In genomic region chr1:82625562-82625961, GRCh38 we compare ENCODE assay signal across 16 cellular contexts.
DNase-seq lines count a peak whose midpoint lies in the region; ATAC-seq, FAIRE-seq and TF ChIP-seq lines count a peak whose summit lies in the region.
"Had no signal": no experiment of that assay in that cellular context is flagged by ENCODE, and none has a peak within 500 bp of the region (broad histone marks: within the 10 kb centered on the region; RNA-seq: fewer than 3 reads in every experiment).

No MANE protein-coding gene starts in this region.

- H2AFZ ChIP-seq in GM23338: no peak overlapping the region
- no peak overlapping the region for H2AFZ ChIP-seq in endothelial cell of umbilical vein (ENCODE audit: low read depth, low read length)
- H2AFZ ChIP-seq in PC-3 (ENCODE audit: low read length): no peak overlapping the region

- no peaks in the 10 kb centered on the region for H3K9me3 ChIP-seq in CD4-positive, alpha-beta memory T cell (ENCODE audit: control insufficient read depth in 1 of 2, low read length in 2 of 2)
- no peaks in the 10 kb centered on the region for H3K9me3 ChIP-seq in endothelial cell of umbilical vein (replicated peaks; ENCODE audit: control insufficient read depth, insufficient read depth, low read length)
- H3K9me3 ChIP-seq in PC-3 (ENCODE audit: low read length): no peaks in the 10 kb centered on the region
- H3K9me3 ChIP-seq: Caco-2 had no signal

- no peaks in the 10 kb centered on the region for H3K4me1 ChIP-seq in CD4-positive, alpha-beta memory T cell (ENCODE audit: insufficient read depth, low read length)
- H3K4me1 ChIP-seq in GM23338 (ENCODE audit: insufficient read depth): no peaks in the 10 kb centered on the region
- no peaks in the 10 kb centered on the region for H3K4me1 ChIP-seq in endothelial cell of umbilical vein (ENCODE audit: control insufficient read depth, extremely low read depth, insufficient read depth, low read length)
- no peaks in the 10 kb centered on the region for H3K4me1 ChIP-seq in PC-3 (ENCODE audit: insufficient read depth, low read length)
- H3K4me1 ChIP-seq: Caco-2, Peyer's patch had no signal

- dilution Hi-C loops in endothelial cell of umbilical vein (cut with MboI; ENCODE audit: extremely low pct_ligation_motif_present, low sequenced_read_pairs): no loop called here

- H3F3A ChIP-seq in GM23338 (replicated peaks; ENCODE audit: low read depth) (no peaks in the 10 kb centered on the region), PC-3 (ENCODE audit: low read length, unreplicated experiment) (no peaks in the 10 kb centered on the region)

- FAIRE-seq in endothelial cell of umbilical vein (lab: Jason Lieb, UNC): no peak

- H3K4me3 Mint-ChIP-seq in CD4-positive, alpha-beta memory T cell: no peak overlapping the region
- no peak overlapping the region for H3K4me3 Mint-ChIP-seq in GM23338
- H3K4me3 Mint-ChIP-seq: CD4-positive, alpha-beta T cell; T-helper 17 cell had no signal

- peaks cover 7% of the 10 kb centered on the region for H3K9me2 ChIP-seq in GM23338 (ENCODE audit: insufficient read depth)
- no peaks in the 10 kb centered on the region for H3K9me2 ChIP-seq in PC-3 (replicated peaks; ENCODE audit: low read length)

- no peaks in the 10 kb centered on the region for H4K20me1 ChIP-seq in GM23338 (replicated peaks; ENCODE audit: insufficient read depth)
- no peaks in the 10 kb centered on the region for H4K20me1 ChIP-seq in endothelial cell of umbilical vein (replicated peaks; ENCODE audit: control insufficient read depth, extremely low read depth, insufficient read depth, low read length)
- no peaks in the 10 kb centered on the region for H4K20me1 ChIP-seq in PC-3 (ENCODE audit: low read length)

- no peaks in the 10 kb centered on the region for H3K4me1 Mint-ChIP-seq in CD4-positive, alpha-beta memory T cell
- H3K4me1 Mint-ChIP-seq in GM23338: no peaks in the 10 kb centered on the region; the same call in 2 of the 3 replicates
- H3K4me1 Mint-ChIP-seq: T-helper 17 cell had no signal

- intact Hi-C loops in CD4-positive, alpha-beta memory T cell (cut with micrococcal nuclease): no loop called here
- intact Hi-C loops in endothelial cell of umbilical vein (cut with micrococcal nuclease): no loop called here
- intact Hi-C loops in PC-3 (cut with micrococcal nuclease): no loop called here

- peaks cover 0 to 14% (median 9%) of the 10 kb centered on the region in 8 donors for H3K9me3 Mint-ChIP-seq in CD4-positive, alpha-beta memory T cell
- peaks cover 32% of the 10 kb centered on the region for H3K9me3 Mint-ChIP-seq in GM23338

- no peak overlapping the region for H3K9ac ChIP-seq in endothelial cell of umbilical vein (replicated peaks; ENCODE audit: extremely low read depth, insufficient read depth, low read length)
- no peak overlapping the region for H3K9ac ChIP-seq in PC-3 (ENCODE audit: low read length)

- H3K36me3 ChIP-seq in CD4-positive, alpha-beta memory T cell (ENCODE audit: insufficient read depth, low read length): no peaks in the 10 kb centered on the region
- H3K36me3 ChIP-seq in GM23338 (ENCODE audit: insufficient read depth): peaks cover 12% of the 10 kb centered on the region
- no peaks in the 10 kb centered on the region for H3K36me3 ChIP-seq in endothelial cell of umbilical vein (ENCODE audit: control insufficient read depth in 2 of 2, extremely low read depth in 1 of 2, insufficient read depth in 2 of 2, low read length in 2 of 2)
- no peaks in the 10 kb centered on the region for H3K36me3 ChIP-seq in PC-3 (ENCODE audit: low read depth, low read length)
- H3K36me3 ChIP-seq: Peyer's patch had no signal

- ATAC-seq in GM23338 (no peak), PC-3 (no peak)
- ATAC-seq: T-helper 17 cell had no signal

- H3K27ac Mint-ChIP-seq in CD4-positive, alpha-beta memory T cell: no peak overlapping the region
- no peak overlapping the region for H3K27ac Mint-ChIP-seq in GM23338
- H3K27ac Mint-ChIP-seq: CD4-positive, alpha-beta T cell; T-helper 17 cell had no signal

- CTCF ChIA-PET in CD4-positive, alpha-beta memory T cell (lab: Charles Lee; ENCODE audit: partially characterized antibody): no interaction called here
- CTCF ChIA-PET in endothelial cell of umbilical vein (lab: Charles Lee): no interaction called here
- CTCF ChIA-PET in PC-3 (lab: Charles Lee): no interaction called here

- H3K79me2 ChIP-seq in GM23338 (replicated peaks; ENCODE audit: insufficient read depth): no peaks in the 10 kb centered on the region
- H3K79me2 ChIP-seq in endothelial cell of umbilical vein (ENCODE audit: control insufficient read depth, insufficient read depth, low read length): no peaks in the 10 kb centered on the region
- H3K79me2 ChIP-seq in PC-3 (ENCODE audit: low read length): no peaks in the 10 kb centered on the region

- no peaks in the 10 kb centered on the region for H3K27me3 Mint-ChIP-seq in CD4-positive, alpha-beta memory T cell
- H3K27me3 Mint-ChIP-seq in GM23338 (ENCODE audit: insufficient read depth, low read depth, poor library complexity): peaks cover 3% of the 10 kb centered on the region
- H3K27me3 Mint-ChIP-seq: CD4-positive, alpha-beta T cell; T-helper 17 cell had no signal

- H3K4me3 ChIP-seq in CD4-positive, alpha-beta memory T cell (ENCODE audit: low read length in 2 of 2): no peak overlapping the region
- no peak overlapping the region for H3K4me3 ChIP-seq in GM23338
- H3K4me3 ChIP-seq in endothelial cell of umbilical vein (replicated peaks in 1 of 3; ENCODE audit: insufficient read depth in 1 of 3, low read depth in 1 of 3, low read length in 3 of 3): no peak overlapping the region
- H3K4me3 ChIP-seq in PC-3 (ENCODE audit: low read length): no peak overlapping the region
- H3K4me3 ChIP-seq: Peyer's patch had no signal

- H3K9me1 ChIP-seq in endothelial cell of umbilical vein (replicated peaks; ENCODE audit: control insufficient read depth, extremely low read depth, insufficient read depth, low read length): no peaks in the 10 kb centered on the region

- no peaks in the 10 kb centered on the region for H3K27me3 ChIP-seq in CD4-positive, alpha-beta memory T cell (ENCODE audit: insufficient read depth, low read length)
- H3K27me3 ChIP-seq in GM23338 (ENCODE audit: insufficient read depth): no peaks in the 10 kb centered on the region
- no peaks in the 10 kb centered on the region for H3K27me3 ChIP-seq in endothelial cell of umbilical vein (ENCODE audit: control insufficient read depth in 2 of 2, insufficient read depth in 2 of 2, low read length in 2 of 2)
- H3K27me3 ChIP-seq in PC-3 (ENCODE audit: low read length): no peaks in the 10 kb centered on the region
- H3K27me3 ChIP-seq: Peyer's patch had no signal

- no peak for TF ChIP-seq POLR2A in endothelial cell of umbilical vein (IDR thresholded peaks at IDR 0.05; ENCODE audit: low read depth, low read length)

- H3K36me3 Mint-ChIP-seq in CD4-positive, alpha-beta memory T cell: no peaks in the 10 kb centered on the region
- peaks cover 26% of the 10 kb centered on the region; the same call in 2 of the 3 replicates for H3K36me3 Mint-ChIP-seq in GM23338 (ENCODE audit: low read depth)

- POLR2A ChIA-PET in CD4-positive, alpha-beta memory T cell (lab: Charles Lee; ENCODE audit: partially characterized antibody): no interaction called here
- POLR2A ChIA-PET in endothelial cell of umbilical vein (lab: Charles Lee): no interaction called here
- POLR2A ChIA-PET in PC-3 (lab: Charles Lee; ENCODE audit: unreplicated experiment): no interaction called here

- TF ChIP-seq CTCF in GM23338 (conservative IDR thresholded peaks at IDR 0.05; ENCODE audit: low read depth in 2 of 2) (no peak), endothelial cell of umbilical vein (IDR thresholded peaks at IDR 0.05; ENCODE audit: extremely low read depth in 1 of 2, insufficient read depth in 1 of 2, low read depth in 1 of 2, low read length in 2 of 2) (no peak), PC-3 (conservative IDR thresholded peaks at IDR 0.05; ENCODE audit: low read depth, low read length) (no peak)

- H3K4me2 ChIP-seq in GM23338: no peak overlapping the region
- no peak overlapping the region for H3K4me2 ChIP-seq in endothelial cell of umbilical vein (ENCODE audit: insufficient read depth, low read length)
- H3K4me2 ChIP-seq in PC-3 (ENCODE audit: low read length): no peak overlapping the region

- no TSS peak for BruUV-seq in endothelial cell of umbilical vein (replicated peaks; lab: Mats Ljungman, UMichigan)
- no TSS peak for BruUV-seq in PC-3 (replicated peaks; lab: Mats Ljungman, UMichigan)

- H3K27ac ChIP-seq in CD4-positive, alpha-beta memory T cell (ENCODE audit: low read depth, low read length): no peak overlapping the region
- H3K27ac ChIP-seq in GM23338 (ENCODE audit: low read depth) (no peak overlapping the region), endothelial cell of umbilical vein (ENCODE audit: insufficient read depth, low read depth, low read length) (no peak overlapping the region), PC-3 (ENCODE audit: low read length) (no peak overlapping the region)
- H3K27ac ChIP-seq: Peyer's patch had no signal

- DNase-seq in CD4-positive, alpha-beta memory T cell: peak in 4 of 5 donors; percentile 2 to 11 (median 6)
- DNase-seq in GM23338 (ENCODE audit: low spot score): peak; percentile 1
- DNase-seq in OCI-M1 (lab: John Stamatoyannopoulos, UW): peak; percentile 28
- DNase-seq in endothelial cell of umbilical vein (ENCODE audit: low read depth, low spot score): peak; percentile 9
- no peak for DNase-seq in HT-29 (ENCODE audit: low spot score)
- DNase-seq in NCI-H524 treated with DMSO at 0.1 percent for 48 hours (lab: John Stamatoyannopoulos, UW): no peak
- DNase-seq in PC-3: no peak
- no peak for DNase-seq in SIG-M5 (lab: John Stamatoyannopoulos, UW)
- DNase-seq: Caco-2; CD4-positive, alpha-beta T cell; DMS79; H7; NCI-H1105 treated with DMSO at 0.1 percent for 48 hours; Peyer's patch; SW 1271; T-helper 17 cell had no signal

TF ChIP-seq in GM23338, 12 proteins besides CTCF, POLR2A, EP300 and RAD21 (continues in another document):
- TF ChIP-seq CREB1 (CRISPR knock-in tag; IDR thresholded peaks at IDR 0.05; ENCODE audit: low read depth): no peak

TF ChIP-seq in endothelial cell of umbilical vein, 7 proteins besides CTCF, POLR2A, EP300 and RAD21:
- TF ChIP-seq MYC (IDR thresholded peaks at IDR 0.05; ENCODE audit: low read depth, low read length) (no peak), FOS (IDR thresholded peaks at IDR 0.05; ENCODE audit: borderline replicate concordance, insufficient read depth, low read length) (no peak), JUN (IDR thresholded peaks at IDR 0.05; ENCODE audit: borderline replicate concordance, insufficient read depth, insufficient read length, low read depth) (no peak), EZH2 (IDR thresholded peaks at IDR 0.05; ENCODE audit: borderline replicate concordance, low read depth, low read length, severe bottlenecking) (no peak), GATA2 (IDR thresholded peaks at IDR 0.05; ENCODE audit: insufficient read depth, insufficient read length, low read depth, low read length) (no peak), MAX (IDR thresholded peaks at IDR 0.05; ENCODE audit: insufficient read depth, insufficient read length) (no peak), POLR2AphosphoS5 (IDR thresholded peaks at IDR 0.05; ENCODE audit: insufficient read depth, low read depth, low read length) (no peak)

Comparison
In these comparisons a context has a peak if more than half of its experiments do, and no peak if none do; other contexts are left out.
1. DNase-seq: peak in CD4-positive, alpha-beta memory T cell (4 of 5), GM23338 (single experiment), OCI-M1 (single experiment) and endothelial cell of umbilical vein (single experiment); none in HT-29 (single experiment), NCI-H524 treated with DMSO at 0.1 percent for 48 hours (single experiment), PC-3 (single experiment) and SIG-M5 (single experiment).